ENCODE assay signal across 23 cellular contexts in the genomic region with DNA sequence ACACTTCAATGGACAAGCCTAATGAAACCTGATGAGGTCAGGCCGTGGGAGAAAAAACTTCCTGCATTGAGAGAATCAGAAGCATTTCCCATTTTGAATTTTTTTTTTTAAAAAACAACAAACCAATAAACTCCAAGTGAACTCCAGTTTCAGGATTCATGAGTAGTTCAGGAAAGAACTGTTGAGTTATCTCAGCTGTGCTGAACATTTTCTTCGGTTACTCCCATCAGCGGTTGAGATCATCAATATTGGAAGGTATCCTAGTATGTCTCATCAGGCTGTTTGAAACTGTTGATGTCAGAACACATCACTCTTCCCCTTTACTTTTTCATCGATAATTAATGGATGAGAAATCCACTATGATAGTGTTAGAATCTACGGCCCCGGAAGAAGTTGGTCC.
"Had no signal": no experiment of that assay in that cellular context is flagged by ENCODE, and none has a peak within 500 bp of the region (broad histone marks: within the 10 kb centered on the region; RNA-seq: fewer than 3 reads in every experiment).

No MANE protein-coding gene starts in this region.

- H3K4me3 ChIP-seq: body of pancreas, colonic mucosa had no signal

- H3K27ac ChIP-seq: body of pancreas, colonic mucosa had no signal

- H3K9me3 ChIP-seq: body of pancreas, colonic mucosa had no signal

- H3K27me3 ChIP-seq: body of pancreas, colonic mucosa had no signal

- ATAC-seq: activated T-cell treated with anti-CD3 and anti-CD28 coated beads, Interleukin-2, amount 50 U/mL, for 72 hours; body of pancreas; esophagus mucosa had no signal

- DNase-seq: activated CD4-positive, alpha-beta memory T cell treated with anti-CD3 and anti-CD28 coated beads, Interleukin-2, amount 10 ng/mL, durations not matched to agents 7 days and 5 days; activated CD4-positive, alpha-beta T cell treated with anti-CD3 and anti-CD28 coated beads for 1 hour; activated CD4-positive, alpha-beta T cell treated with anti-CD3 and anti-CD28 coated beads for 4 hours; activated CD4-positive, alpha-beta T cell treated with anti-CD3 and anti-CD28 coated beads, Interleukin-2, amount 10 ng/mL, durations not matched to agents 7 days and 5 days; activated CD4-positive, alpha-beta T cell treated with anti-CD3 and anti-CD28 coated beads, Interleukin-2, amount 50 U/mL, for 4 hours; activated CD4-positive, CD25-positive, alpha-beta regulatory T cell; activated CD8-positive, alpha-beta memory T cell treated with anti-CD3 and anti-CD28 coated beads, Interleukin-2, amount 50 U/mL, for 48 hours; activated gamma-delta T cell; activated naive CD4-positive, alpha-beta T cell treated with anti-CD3 and anti-CD28 coated beads, Interleukin-2, amount 50 U/mL, for 16 hours; activated naive CD4-positive, alpha-beta T cell treated with Interleukin-2 at 50 U/mL for 16 hours; activated T-cell treated with anti-CD3 and anti-CD28 coated beads for 4 hours; activated T-cell treated with anti-CD3 and anti-CD28 coated beads, Interleukin-2, amount 50 U/mL, for 24 hours; activated T-cell treated with anti-CD3 and anti-CD28 coated beads, Interleukin-2, amount 50 U/mL, for 72 hours; amniotic stem cell; anterior cingulate cortex; body of pancreas; caudate nucleus; colonic mucosa; effector memory CD4-positive, alpha-beta T cell; endodermal cell; head of caudate nucleus; T-helper 2 cell had no signal

- H3K4me1 ChIP-seq: body of pancreas, colonic mucosa had no signal

- H3K36me3 ChIP-seq: colonic mucosa had no signal
